In the genomic region with DNA sequence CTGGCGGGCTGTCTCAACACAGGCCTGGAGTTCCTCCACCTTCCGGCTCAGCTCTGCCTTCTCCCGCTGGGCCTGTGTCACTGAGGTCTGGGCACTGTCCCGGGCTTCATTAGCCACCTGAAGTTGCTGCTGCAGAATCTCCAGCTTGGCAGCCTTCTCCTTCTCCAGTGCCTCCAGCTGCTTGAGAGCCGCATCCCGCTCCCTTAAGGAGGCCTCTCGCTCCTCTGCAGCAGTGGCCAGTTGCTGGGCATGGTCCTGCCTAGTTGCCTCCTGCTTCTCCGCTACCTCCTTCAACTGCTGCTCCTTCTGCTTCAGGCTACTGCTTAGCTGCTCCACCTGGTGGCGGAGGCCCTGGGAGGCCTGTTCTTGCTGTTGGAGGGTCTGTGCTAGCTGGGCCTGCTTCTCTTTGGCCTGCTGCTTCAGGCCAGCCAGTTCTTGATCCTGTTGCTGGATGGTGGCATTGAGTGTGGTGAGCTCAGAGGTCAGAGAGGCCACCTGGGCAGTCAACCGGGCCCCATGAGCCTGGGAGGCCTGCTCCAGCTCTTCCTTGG, we compare ENCODE assay signal across 8 cellular contexts. TPM values are rescaled to one million over a fixed set of nuclear protein-coding genes. Genes with fewer than 3 reads are reported as not detected.
DNase-seq lines count a peak whose midpoint lies in the region; ATAC-seq and TF ChIP-seq lines count a peak whose summit lies in the region.

No MANE protein-coding gene starts in this region.

- H3K36me3 ChIP-seq in endodermal cell (ENCODE audit: control insufficient read depth, insufficient read depth, low read length) (peaks cover 93% of the 10 kb centered on the region), psoas muscle (ENCODE audit: insufficient read depth in 1 of 2, low read depth in 1 of 2) (peaks cover 11 to 100% of the 10 kb centered on the region in 2 donors)

- no peak overlapping the region for H3K27ac Mint-ChIP-seq in endodermal cell

- H3K9me3 Mint-ChIP-seq in endodermal cell: no peaks in the 10 kb centered on the region

- peaks cover 91% of the 10 kb centered on the region for H3K36me3 Mint-ChIP-seq in endodermal cell (ENCODE audit: low read depth)

- H3K4me3 ChIP-seq in endodermal cell (ENCODE audit: low read length) (no peak overlapping the region), psoas muscle (no peak overlapping the region)

- H3K27me3 ChIP-seq in endodermal cell (ENCODE audit: control insufficient read depth, insufficient read depth, low read length, poor library complexity, severe bottlenecking) (no peaks in the 10 kb centered on the region), psoas muscle (ENCODE audit: insufficient read depth in 3 of 3, low read length in 2 of 3) (no peaks in the 10 kb centered on the region)

- no peaks in the 10 kb centered on the region for H3K4me1 Mint-ChIP-seq in endodermal cell

- H3K4me1 ChIP-seq in endodermal cell (ENCODE audit: control insufficient read depth, insufficient read depth, low read length) (no peaks in the 10 kb centered on the region), psoas muscle (peaks cover 43% of the 10 kb centered on the region)

- no peaks in the 10 kb centered on the region for H3K27me3 Mint-ChIP-seq in endodermal cell (ENCODE audit: insufficient read depth)

- H3K9ac ChIP-seq in endodermal cell (ENCODE audit: extremely low read depth, low read length, poor library complexity, severe bottlenecking): no peak overlapping the region

- peak; percentile 7 for DNase-seq in NOMO-1 treated with DMSO at 0.1 percent for 48 hours (lab: John Stamatoyannopoulos, UW; ENCODE audit: unreplicated experiment)
- no peak for DNase-seq in NOMO-1 treated with dmso at 0.1 percent for 144 hours (lab: John Stamatoyannopoulos, UW; ENCODE audit: unreplicated experiment)
- DNase-seq in MV-4-11 (lab: John Stamatoyannopoulos, UW): peak; percentile 5
- peak; percentile 89 for DNase-seq in endodermal cell
- no peak for DNase-seq in psoas muscle
- no peak for DNase-seq in activated T-cell treated with anti-CD3 and anti-CD28 coated beads for 4 hours

- 90 to 97% methylated on average over 7 to 10 of the region's 10 CpGs for WGBS in endodermal cell (ENCODE audit: insufficient coverage in 1 of 2, insufficient read length in 1 of 2), 2 experiments
- WGBS in psoas muscle, 3 donors: 78 to 87% (median 82%) methylated on average over 10 of the region's 10 CpGs

- H3K27ac ChIP-seq in endodermal cell (ENCODE audit: low read depth, low read length): no peak overlapping the region
- H3K27ac ChIP-seq in psoas muscle: peak overlapping the region; percentile 34

- no peak for ATAC-seq in psoas muscle
- ATAC-seq in HG03108 (IDR thresholded peaks at IDR 0.05; ENCODE audit: unreplicated experiment): no peak
- ATAC-seq in GM19035 (IDR thresholded peaks at IDR 0.05; ENCODE audit: unreplicated experiment): no peak

- no peaks in the 10 kb centered on the region for H3K9me3 ChIP-seq in endodermal cell (ENCODE audit: control insufficient read depth, low read length)
- no peaks in the 10 kb centered on the region for H3K9me3 ChIP-seq in psoas muscle

- TF ChIP-seq CTCF in endodermal cell (conservative IDR thresholded peaks at IDR 0.05) (peak; percentile 82), psoas muscle (IDR thresholded peaks at IDR 0.05) (peak; percentile 17)

- intact Hi-C loops in psoas muscle (cut with DNase I): loop anchor here (10.0 kb wide), 1 partner anchor 219 kb away; no protein-coding TSS in a partner anchor

- H3K4me3 Mint-ChIP-seq in endodermal cell: no peak overlapping the region

RNA-seq across cellular contexts. Expression of gene IL18BP, which starts 16.9 kb away (rescaled TPM):
- total RNA-seq in endodermal cell: 10 to 100 TPM; 10.8 to 13.0 TPM
- polyA plus RNA-seq in endodermal cell (2013, experiment 1 of 2): 7.2 TPM
- 7.8 TPM for polyA plus RNA-seq in endodermal cell (2013, experiment 2 of 2)
- total RNA-seq in psoas muscle: 1 to 10 TPM; 2.9 to 4.4 (median 3.2) TPM
- 1 to 10 TPM; 1.5 to 2.1 (median 2.0) TPM for polyA plus RNA-seq in psoas muscle

Comparison
In these comparisons a context has a peak if more than half of its experiments do, and no peak if none do; other contexts are left out.
1. DNase-seq: peak in NOMO-1 treated with DMSO at 0.1 percent for 48 hours (single experiment), MV-4-11 (single experiment) and endodermal cell (single experiment); none in NOMO-1 treated with dmso at 0.1 percent for 144 hours (single experiment), psoas muscle (0 of 2) and activated T-cell treated with anti-CD3 and anti-CD28 coated beads for 4 hours (single experiment).